1 cellular context compared by ENCODE assay signal in the genomic region with DNA sequence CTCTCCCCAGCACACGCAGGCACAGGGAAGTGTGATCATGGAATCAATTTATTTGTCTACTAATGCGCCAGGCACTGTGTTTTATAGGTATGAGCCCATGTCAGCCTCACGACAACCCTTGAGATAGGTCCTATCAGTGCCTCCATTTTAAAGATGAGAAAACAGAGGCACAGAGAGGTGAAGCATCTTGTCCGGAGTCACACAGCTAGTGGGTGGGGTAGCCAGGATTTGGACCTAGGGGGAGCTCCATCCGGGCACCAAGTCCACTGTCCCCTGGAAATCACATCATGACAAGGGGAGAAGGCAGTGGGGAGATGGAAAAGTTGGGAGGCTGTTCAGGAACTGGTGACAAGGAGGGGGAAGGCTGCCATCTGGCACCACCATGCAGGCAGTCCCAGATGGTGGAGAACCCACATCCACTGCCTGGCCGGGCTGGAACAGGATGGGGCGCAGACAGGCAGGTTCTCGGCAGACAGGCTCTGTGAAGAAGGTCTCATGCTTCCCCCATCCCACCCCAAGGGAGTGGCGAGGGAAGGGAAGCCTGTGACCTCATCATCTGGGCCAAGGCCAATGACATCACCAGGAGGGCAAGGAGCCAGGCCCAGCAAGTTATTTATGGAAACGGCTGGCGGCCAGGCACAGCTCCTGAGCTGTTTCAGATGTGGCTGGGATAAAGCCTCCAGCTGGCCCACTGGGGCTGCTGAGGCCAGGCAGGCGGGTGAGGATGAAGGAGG.
TF ChIP-seq lines count a peak whose summit lies in the region.

No MANE protein-coding gene starts in this region.

TF ChIP-seq in HEK293, 187 proteins besides CTCF, POLR2A, EP300 and RAD21 (continued from another document and continues in another):
- TF ChIP-seq, protein P1, sequence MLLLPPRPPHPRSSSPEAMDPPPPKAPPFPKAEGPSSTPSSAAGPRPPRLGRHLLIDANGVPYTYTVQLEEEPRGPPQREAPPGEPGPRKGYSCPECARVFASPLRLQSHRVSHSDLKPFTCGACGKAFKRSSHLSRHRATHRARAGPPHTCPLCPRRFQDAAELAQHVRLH (tag by site-specific recombination; IDR thresholded peaks at IDR 0.05) = no peak
- TF ChIP-seq ZNF843 (tag by site-specific recombination; IDR thresholded peaks at IDR 0.05) = peak; percentile 71
- no peak for TF ChIP-seq ZNF621 (tag by site-specific recombination; IDR thresholded peaks at IDR 0.05)
- no peak for TF ChIP-seq REST (tag by site-specific recombination; IDR thresholded peaks at IDR 0.05)
- TF ChIP-seq ZNF112 (tag by site-specific recombination; IDR thresholded peaks at IDR 0.05) = no peak
- peak; percentile 97 for TF ChIP-seq IKZF3 (tag by site-specific recombination; IDR thresholded peaks at IDR 0.05)
- TF ChIP-seq SP3 (tag by site-specific recombination; IDR thresholded peaks at IDR 0.05) = peak; percentile 53
- TF ChIP-seq ZNF426 (tag by site-specific recombination; IDR thresholded peaks at IDR 0.05) = no peak
- TF ChIP-seq ZNF184 (tag by site-specific recombination; IDR thresholded peaks at IDR 0.05) = peak; percentile 76; the same call in 1 of the 2 replicates
- TF ChIP-seq ZNF48 (tag by site-specific recombination; IDR thresholded peaks at IDR 0.05) = no peak
- peak; percentile 97 for TF ChIP-seq ZBTB21 (tag by site-specific recombination; IDR thresholded peaks at IDR 0.05)
- TF ChIP-seq ZNF391 (tag by site-specific recombination; IDR thresholded peaks at IDR 0.05; ENCODE audit: borderline replicate concordance, low read depth) = peak; percentile 57; the same call in 1 of the 2 replicates
- TF ChIP-seq ZNF416 (tag by site-specific recombination; IDR thresholded peaks at IDR 0.05) = no peak
- TF ChIP-seq ZNF311 (tag by site-specific recombination; IDR thresholded peaks at IDR 0.05; ENCODE audit: borderline replicate concordance) = no peak
- no peak for TF ChIP-seq PRDM1 (tag by site-specific recombination; IDR thresholded peaks at IDR 0.05)
- TF ChIP-seq ZSCAN18 (tag by site-specific recombination; IDR thresholded peaks at IDR 0.05) = no peak
- TF ChIP-seq ZNF777 (tag by site-specific recombination; IDR thresholded peaks at IDR 0.05; ENCODE audit: borderline replicate concordance) = no peak
- TF ChIP-seq, protein P2, sequence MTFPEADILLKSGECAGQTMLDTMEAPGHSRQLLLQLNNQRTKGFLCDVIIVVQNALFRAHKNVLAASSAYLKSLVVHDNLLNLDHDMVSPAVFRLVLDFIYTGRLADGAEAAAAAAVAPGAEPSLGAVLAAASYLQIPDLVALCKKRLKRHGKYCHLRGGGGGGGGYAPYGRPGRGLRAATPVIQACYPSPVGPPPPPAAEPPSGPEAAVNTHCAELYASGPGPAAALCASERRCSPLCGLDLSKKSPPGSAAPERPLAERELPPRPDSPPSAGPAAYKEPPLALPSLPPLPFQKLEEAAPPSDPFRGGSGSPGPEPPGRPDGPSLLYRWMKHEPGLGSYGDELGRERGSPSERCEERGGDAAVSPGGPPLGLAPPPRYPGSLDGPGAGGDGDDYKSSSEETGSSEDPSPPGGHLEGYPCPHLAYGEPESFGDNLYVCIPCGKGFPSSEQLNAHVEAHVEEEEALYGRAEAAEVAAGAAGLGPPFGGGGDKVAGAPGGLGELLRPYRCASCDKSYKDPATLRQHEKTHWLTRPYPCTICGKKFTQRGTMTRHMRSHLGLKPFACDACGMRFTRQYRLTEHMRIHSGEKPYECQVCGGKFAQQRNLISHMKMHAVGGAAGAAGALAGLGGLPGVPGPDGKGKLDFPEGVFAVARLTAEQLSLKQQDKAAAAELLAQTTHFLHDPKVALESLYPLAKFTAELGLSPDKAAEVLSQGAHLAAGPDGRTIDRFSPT (tag by site-specific recombination; IDR thresholded peaks at IDR 0.05) = peak; percentile 93
- no peak for TF ChIP-seq ZNF837 (tag by site-specific recombination; IDR thresholded peaks at IDR 0.05)
- TF ChIP-seq ZNF274 (IDR thresholded peaks at IDR 0.05; ENCODE audit: low read length) = no peak
- no peak for TF ChIP-seq ZNF274 (tag by site-specific recombination; IDR thresholded peaks at IDR 0.05; ENCODE audit: borderline replicate concordance)
- TF ChIP-seq ZNF610 (tag by site-specific recombination; IDR thresholded peaks at IDR 0.05; ENCODE audit: borderline replicate concordance) = no peak
- TF ChIP-seq ZNF558 (tag by site-specific recombination; IDR thresholded peaks at IDR 0.05) = no peak
- TF ChIP-seq, protein P3, sequence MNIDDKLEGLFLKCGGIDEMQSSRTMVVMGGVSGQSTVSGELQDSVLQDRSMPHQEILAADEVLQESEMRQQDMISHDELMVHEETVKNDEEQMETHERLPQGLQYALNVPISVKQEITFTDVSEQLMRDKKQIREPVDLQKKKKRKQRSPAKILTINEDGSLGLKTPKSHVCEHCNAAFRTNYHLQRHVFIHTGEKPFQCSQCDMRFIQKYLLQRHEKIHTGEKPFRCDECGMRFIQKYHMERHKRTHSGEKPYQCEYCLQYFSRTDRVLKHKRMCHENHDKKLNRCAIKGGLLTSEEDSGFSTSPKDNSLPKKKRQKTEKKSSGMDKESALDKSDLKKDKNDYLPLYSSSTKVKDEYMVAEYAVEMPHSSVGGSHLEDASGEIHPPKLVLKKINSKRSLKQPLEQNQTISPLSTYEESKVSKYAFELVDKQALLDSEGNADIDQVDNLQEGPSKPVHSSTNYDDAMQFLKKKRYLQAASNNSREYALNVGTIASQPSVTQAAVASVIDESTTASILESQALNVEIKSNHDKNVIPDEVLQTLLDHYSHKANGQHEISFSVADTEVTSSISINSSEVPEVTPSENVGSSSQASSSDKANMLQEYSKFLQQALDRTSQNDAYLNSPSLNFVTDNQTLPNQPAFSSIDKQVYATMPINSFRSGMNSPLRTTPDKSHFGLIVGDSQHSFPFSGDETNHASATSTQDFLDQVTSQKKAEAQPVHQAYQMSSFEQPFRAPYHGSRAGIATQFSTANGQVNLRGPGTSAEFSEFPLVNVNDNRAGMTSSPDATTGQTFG (tag by site-specific recombination; IDR thresholded peaks at IDR 0.05; ENCODE audit: borderline replicate concordance) = no peak
- TF ChIP-seq MZF1 (tag by site-specific recombination; IDR thresholded peaks at IDR 0.05; ENCODE audit: borderline replicate concordance) = no peak
- no peak for TF ChIP-seq ZNF585B (tag by site-specific recombination; IDR thresholded peaks at IDR 0.05)
- TF ChIP-seq ZNF248 (tag by site-specific recombination; IDR thresholded peaks at IDR 0.05) = no peak
- peak; percentile 67; the same call in 1 of the 2 replicates for TF ChIP-seq BCL11A (tag by site-specific recombination; IDR thresholded peaks at IDR 0.05; ENCODE audit: low read depth)
- TF ChIP-seq PRDM10 (tag by site-specific recombination; IDR thresholded peaks at IDR 0.05) = peak; percentile 70
- no peak for TF ChIP-seq ZNF324 (tag by site-specific recombination; IDR thresholded peaks at IDR 0.05)
- TF ChIP-seq ZNF398 (tag by site-specific recombination; IDR thresholded peaks at IDR 0.05) = peak; percentile 92
- TF ChIP-seq ZNF221 (tag by site-specific recombination; IDR thresholded peaks at IDR 0.05; ENCODE audit: borderline replicate concordance) = no peak
- peak; percentile 98 for TF ChIP-seq ZNF629 (tag by site-specific recombination; IDR thresholded peaks at IDR 0.05)
- TF ChIP-seq, protein P4, sequence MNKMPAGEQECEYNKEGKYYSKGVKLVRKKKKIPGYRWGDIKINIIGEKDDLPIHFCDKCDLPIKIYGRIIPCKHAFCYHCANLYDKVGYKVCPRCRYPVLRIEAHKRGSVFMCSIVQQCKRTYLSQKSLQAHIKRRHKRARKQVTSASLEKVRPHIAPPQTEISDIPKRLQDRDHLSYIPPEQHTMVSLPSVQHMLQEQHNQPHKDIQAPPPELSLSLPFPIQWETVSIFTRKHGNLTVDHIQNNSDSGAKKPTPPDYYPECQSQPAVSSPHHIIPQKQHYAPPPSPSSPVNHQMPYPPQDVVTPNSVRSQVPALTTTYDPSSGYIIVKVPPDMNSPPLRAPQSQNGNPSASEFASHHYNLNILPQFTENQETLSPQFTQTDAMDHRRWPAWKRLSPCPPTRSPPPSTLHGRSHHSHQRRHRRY (tag by site-specific recombination; IDR thresholded peaks at IDR 0.05) = no peak
- TF ChIP-seq ZNF175 (tag by site-specific recombination; IDR thresholded peaks at IDR 0.05) = no peak
- no peak for TF ChIP-seq ZBTB26 (tag by site-specific recombination; optimal IDR thresholded peaks at IDR 0.05)
- no peak for TF ChIP-seq ZNF521 (tag by site-specific recombination; IDR thresholded peaks at IDR 0.05)
